Comparison of ENCODE assay signal across 26 cellular contexts in the genomic region with DNA sequence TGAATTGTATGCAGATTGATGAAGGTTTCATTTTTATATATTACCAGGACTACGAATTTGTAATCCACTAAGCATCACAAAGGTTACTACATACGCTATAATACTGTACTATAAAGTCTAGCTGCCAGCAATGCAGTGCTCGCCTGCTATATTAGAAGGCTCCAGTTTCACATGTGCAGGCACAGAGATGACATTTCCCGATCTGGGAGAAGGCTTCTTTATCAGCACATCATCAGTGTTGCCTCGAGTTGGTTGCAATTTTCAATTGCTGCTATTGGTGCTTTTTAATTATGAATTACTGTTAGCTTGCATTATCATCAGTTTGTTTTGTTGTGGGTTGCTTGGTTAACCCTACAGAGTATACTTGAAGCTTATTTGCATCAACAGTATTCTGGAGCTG.
"Had no signal": no experiment of that assay in that cellular context is flagged by ENCODE, and none has a peak within 500 bp of the region (broad histone marks: within the 10 kb centered on the region; RNA-seq: fewer than 3 reads in every experiment).

No MANE protein-coding gene starts in this region.

- H3K4me3 Mint-ChIP-seq: activated CD4-positive, alpha-beta memory T cell treated with anti-CD3 and anti-CD28 coated beads, Interleukin-2, amount 10 ng/mL, durations not matched to agents 7 days and 5 days; activated CD4-positive, alpha-beta T cell treated with anti-CD3 and anti-CD28 coated beads, Interleukin-2, amount 10 ng/mL, durations not matched to agents 7 days and 5 days; activated naive CD8-positive, alpha-beta T cell; activated T-cell treated with anti-CD3 and anti-CD28 coated beads, Interleukin-2, amount 50 U/mL, for 24 hours; activated T-cell treated with anti-CD3 and anti-CD28 coated beads, Interleukin-2, amount 50 U/mL, for 72 hours; central memory CD8-positive, alpha-beta T cell; dendritic cell treated with granulocyte-macrophage colony-stimulating factor and Interleukin-4, amounts not matched to agents 40 ng/mL and 50 ng/mL, for 4 days; endodermal cell; WTC11 had no signal

- H3K27ac Mint-ChIP-seq: activated CD4-positive, alpha-beta memory T cell treated with anti-CD3 and anti-CD28 coated beads, Interleukin-2, amount 10 ng/mL, durations not matched to agents 7 days and 5 days; activated CD4-positive, alpha-beta T cell treated with anti-CD3 and anti-CD28 coated beads, Interleukin-2, amount 10 ng/mL, durations not matched to agents 7 days and 5 days; activated naive CD8-positive, alpha-beta T cell; activated T-cell treated with anti-CD3 and anti-CD28 coated beads, Interleukin-2, amount 50 U/mL, for 24 hours; activated T-cell treated with anti-CD3 and anti-CD28 coated beads, Interleukin-2, amount 50 U/mL, for 72 hours; dendritic cell treated with granulocyte-macrophage colony-stimulating factor and Interleukin-4, amounts not matched to agents 40 ng/mL and 50 ng/mL, for 4 days; endodermal cell; WTC11 had no signal

- H3K9me3 Mint-ChIP-seq: activated CD4-positive, alpha-beta memory T cell treated with anti-CD3 and anti-CD28 coated beads, Interleukin-2, amount 10 ng/mL, durations not matched to agents 7 days and 5 days; activated CD4-positive, alpha-beta T cell treated with anti-CD3 and anti-CD28 coated beads, Interleukin-2, amount 10 ng/mL, durations not matched to agents 7 days and 5 days; activated T-cell treated with anti-CD3 and anti-CD28 coated beads, Interleukin-2, amount 50 U/mL, for 24 hours; activated T-cell treated with anti-CD3 and anti-CD28 coated beads, Interleukin-2, amount 50 U/mL, for 72 hours; central memory CD8-positive, alpha-beta T cell; dendritic cell treated with granulocyte-macrophage colony-stimulating factor and Interleukin-4, amounts not matched to agents 40 ng/mL and 50 ng/mL, for 4 days; endodermal cell had no signal

- H3K27me3 ChIP-seq: brain microvascular endothelial cell, dorsolateral prefrontal cortex had no signal

- H3K4me1 Mint-ChIP-seq: activated CD4-positive, alpha-beta memory T cell treated with anti-CD3 and anti-CD28 coated beads, Interleukin-2, amount 10 ng/mL, durations not matched to agents 7 days and 5 days; activated CD4-positive, alpha-beta T cell treated with anti-CD3 and anti-CD28 coated beads, Interleukin-2, amount 10 ng/mL, durations not matched to agents 7 days and 5 days; central memory CD8-positive, alpha-beta T cell; endodermal cell; WTC11 had no signal

- ATAC-seq: activated T-cell treated with anti-CD3 and anti-CD28 coated beads, Interleukin-2, amount 50 U/mL, for 72 hours; WTC11 had no signal

- H3K36me3 Mint-ChIP-seq: activated naive CD8-positive, alpha-beta T cell; WTC11 had no signal

- H3K27ac ChIP-seq: brain microvascular endothelial cell, coronary artery, dorsolateral prefrontal cortex had no signal

- H3K27me3 Mint-ChIP-seq: activated CD4-positive, alpha-beta T cell treated with anti-CD3 and anti-CD28 coated beads, Interleukin-2, amount 10 ng/mL, durations not matched to agents 7 days and 5 days; activated naive CD8-positive, alpha-beta T cell; dendritic cell treated with granulocyte-macrophage colony-stimulating factor and Interleukin-4, amounts not matched to agents 40 ng/mL and 50 ng/mL, for 4 days had no signal

- DNase-seq: activated CD4-positive, alpha-beta memory T cell treated with anti-CD3 and anti-CD28 coated beads, Interleukin-2, amount 10 ng/mL, durations not matched to agents 7 days and 5 days; activated CD4-positive, alpha-beta T cell treated with anti-CD3 and anti-CD28 coated beads for 1 hour; activated CD4-positive, alpha-beta T cell treated with anti-CD3 and anti-CD28 coated beads for 4 hours; activated CD4-positive, alpha-beta T cell treated with anti-CD3 and anti-CD28 coated beads, Interleukin-2, amount 10 ng/mL, durations not matched to agents 7 days and 5 days; activated CD4-positive, alpha-beta T cell treated with anti-CD3 and anti-CD28 coated beads, Interleukin-2, amount 50 U/mL, for 4 hours; activated CD8-positive, alpha-beta memory T cell treated with anti-CD3 and anti-CD28 coated beads, Interleukin-2, amount 50 U/mL, for 48 hours; activated gamma-delta T cell; activated naive CD4-positive, alpha-beta T cell; activated naive CD4-positive, alpha-beta T cell treated with anti-CD3 and anti-CD28 coated beads, Interleukin-2, amount 50 U/mL, for 16 hours; activated T-cell treated with anti-CD3 and anti-CD28 coated beads for 4 hours; activated T-cell treated with anti-CD3 and anti-CD28 coated beads, Interleukin-2, amount 50 U/mL, for 24 hours; activated T-cell treated with anti-CD3 and anti-CD28 coated beads, Interleukin-2, amount 50 U/mL, for 72 hours; amniotic stem cell; anterior cingulate cortex; brain microvascular endothelial cell; dorsolateral prefrontal cortex; effector memory CD4-positive, alpha-beta T cell; endodermal cell; foreskin fibroblast; T-helper 1 cell; T-helper 2 cell had no signal

- H3K4me3 ChIP-seq: coronary artery, dorsolateral prefrontal cortex had no signal
